9 cellular contexts compared by ENCODE assay signal in genomic region chr4:48033825-48034413, GRCh38. TPM values are rescaled to one million over a fixed set of nuclear protein-coding genes. Genes with fewer than 3 reads are reported as not detected.
DNase-seq lines count a peak whose midpoint lies in the region; ATAC-seq and TF ChIP-seq lines count a peak whose summit lies in the region.
"Had no signal": no experiment of that assay in that cellular context is flagged by ENCODE, and none has a peak within 500 bp of the region (broad histone marks: within the 10 kb centered on the region; RNA-seq: fewer than 3 reads in every experiment).

No MANE protein-coding gene starts in this region.

- H3K4me1 ChIP-seq in Panc1 (ENCODE audit: control insufficient read depth, insufficient read depth, low read length), result no peaks in the 10 kb centered on the region

- H3K27ac ChIP-seq in Panc1 (ENCODE audit: low read length), result no peak overlapping the region

- H3K27me3 Mint-ChIP-seq in activated naive CD4-positive, alpha-beta T cell treated with anti-CD3 and anti-CD28 coated beads, Interleukin-2, amount 10 ng/mL, durations not matched to agents 7 days and 5 days, result no peaks in the 10 kb centered on the region

- CTCF ChIA-PET in HEK293T (lab: Yijun Ruan, JAX), result interaction anchor here (0.8 to 1.2 kb wide), 3 partner anchors 9 to 15 kb away, joined by 3 read pairs; no protein-coding TSS in a partner anchor
- CTCF ChIA-PET in Panc1 (lab: Charles Lee), result no interaction called here
- CTCF ChIA-PET in activated naive CD4-positive, alpha-beta T cell treated with anti-CD3 and anti-CD28 coated beads, Interleukin-2, amount 10 ng/mL, durations not matched to agents 7 days and 5 days (lab: Charles Lee), result interaction anchor here (0.7 to 5.7 kb wide), 20 partner anchors 11 to 517 kb away, joined by 3 to 54 read pairs (median 4); partner anchors contain the start of gene CNGA1

- H3K27ac Mint-ChIP-seq in activated naive CD4-positive, alpha-beta T cell treated with anti-CD3 and anti-CD28 coated beads, Interleukin-2, amount 10 ng/mL, durations not matched to agents 7 days and 5 days, result no peak overlapping the region

- TF ChIP-seq CTCF in Panc1 (IDR thresholded peaks at IDR 0.05), result peak; percentile 47; the same call in 1 of the 2 replicates

- no peak overlapping the region for H3K4me3 Mint-ChIP-seq in activated naive CD4-positive, alpha-beta T cell treated with anti-CD3 and anti-CD28 coated beads, Interleukin-2, amount 10 ng/mL, durations not matched to agents 7 days and 5 days

- ATAC-seq in Panc1, result no peak

- no peaks in the 10 kb centered on the region for H3K36me3 Mint-ChIP-seq in activated naive CD4-positive, alpha-beta T cell treated with anti-CD3 and anti-CD28 coated beads, Interleukin-2, amount 10 ng/mL, durations not matched to agents 7 days and 5 days

- POLR2A ChIA-PET in HEK293T (lab: Yijun Ruan, JAX), result no interaction called here
- POLR2A ChIA-PET in Panc1 (lab: Charles Lee), result no interaction called here

- H3K4me1 Mint-ChIP-seq in activated naive CD4-positive, alpha-beta T cell treated with anti-CD3 and anti-CD28 coated beads, Interleukin-2, amount 10 ng/mL, durations not matched to agents 7 days and 5 days, result peaks cover 13% of the 10 kb centered on the region

- intact Hi-C loops in Panc1 (cut with micrococcal nuclease; ENCODE audit: unreplicated experiment), result no loop called here

- H3K4me3 ChIP-seq in Panc1 (ENCODE audit: low read depth in 2 of 2, low read length in 2 of 2), result no peak overlapping the region

- no TSS peak for BruUV-seq in Panc1 (replicated peaks; lab: Mats Ljungman, UMichigan)

- no peaks in the 10 kb centered on the region for H3K9me3 Mint-ChIP-seq in activated naive CD4-positive, alpha-beta T cell treated with anti-CD3 and anti-CD28 coated beads, Interleukin-2, amount 10 ng/mL, durations not matched to agents 7 days and 5 days

- in situ Hi-C loops in Panc1 (cut with HindIII; ENCODE audit: low pct_unique_long_range_greater_than_20kb, low sequenced_read_pairs), result no loop called here

- no peaks in the 10 kb centered on the region for H3K27me3 ChIP-seq in Panc1 (ENCODE audit: control insufficient read depth, insufficient read depth, low read length)

- no peaks in the 10 kb centered on the region for H3K9me3 ChIP-seq in Panc1 (ENCODE audit: control insufficient read depth, insufficient read depth, low read depth, low read length)

- no peaks in the 10 kb centered on the region for H3K36me3 ChIP-seq in Panc1 (ENCODE audit: control insufficient read depth, insufficient read depth, low read length)

- peak; percentile 34 for DNase-seq in EL
- DNase-seq in HEK293T (ENCODE audit: extremely low spot score), result peak; percentile 12
- no peak for DNase-seq in Panc1 (ENCODE audit: low read depth, low spot score)
- peak; percentile 75 for DNase-seq in activated naive CD4-positive, alpha-beta T cell treated with anti-CD3 and anti-CD28 coated beads, Interleukin-2, amount 10 ng/mL, durations not matched to agents 7 days and 5 days
- DNase-seq in left kidney (ENCODE audit: low read depth, low spot score), result peak; percentile 27
- DNase-seq in stimulated activated naive CD4-positive, alpha-beta T cell treated with Interleukin-2 at 50 U/mL for 16 hours (lab: John Stamatoyannopoulos, UW), result peak; percentile 52
- no peak for DNase-seq in cortex of kidney (lab: John Stamatoyannopoulos, UW)
- DNase-seq in NCI-H1694 treated with DMSO at 0.1 percent for 48 hours (lab: John Stamatoyannopoulos, UW), result no peak

TF ChIP-seq in HEK293T, 16 proteins besides CTCF, POLR2A, EP300 and RAD21:
- TF ChIP-seq LEF1 (IDR thresholded peaks at IDR 0.05; ENCODE audit: borderline replicate concordance) (no peak), FOXA1 (IDR thresholded peaks at IDR 0.05) (no peak), ELF4 (IDR thresholded peaks at IDR 0.05) (no peak), ARNT (IDR thresholded peaks at IDR 0.05) (no peak), FOXM1 (IDR thresholded peaks at IDR 0.05; ENCODE audit: borderline replicate concordance) (no peak)
- TF ChIP-seq, protein P1, sequence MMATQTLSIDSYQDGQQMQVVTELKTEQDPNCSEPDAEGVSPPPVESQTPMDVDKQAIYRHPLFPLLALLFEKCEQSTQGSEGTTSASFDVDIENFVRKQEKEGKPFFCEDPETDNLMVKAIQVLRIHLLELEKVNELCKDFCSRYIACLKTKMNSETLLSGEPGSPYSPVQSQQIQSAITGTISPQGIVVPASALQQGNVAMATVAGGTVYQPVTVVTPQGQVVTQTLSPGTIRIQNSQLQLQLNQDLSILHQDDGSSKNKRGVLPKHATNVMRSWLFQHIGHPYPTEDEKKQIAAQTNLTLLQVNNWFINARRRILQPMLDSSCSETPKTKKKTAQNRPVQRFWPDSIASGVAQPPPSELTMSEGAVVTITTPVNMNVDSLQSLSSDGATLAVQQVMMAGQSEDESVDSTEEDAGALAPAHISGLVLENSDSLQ (IDR thresholded peaks at IDR 0.05), result peak; percentile 65

RNA-seq across cellular contexts. Expression of gene NIPAL1, which starts 17.3 kb away (rescaled TPM):
- 0.82 TPM for total RNA-seq in Panc1 (2021; ENCODE audit: unreplicated experiment)
- 0.46 TPM for polyA plus RNA-seq in Panc1 (2012; ENCODE audit: insufficient read length)

RNA-seq across cellular contexts. Expression of gene CNGA1, which starts 17.4 kb away (rescaled TPM):
- total RNA-seq in Panc1 (2021; ENCODE audit: unreplicated experiment), result 0.23 TPM
- not detected for polyA plus RNA-seq in Panc1 (2012; ENCODE audit: insufficient read length)
- total RNA-seq: T-helper 1 cell treated with Interleukin-12 subunit alpha and Interleukin-12 subunit beta and Interleukin-4 antibody, amounts not matched to agents 30 ng/mL and 1 ng/mL, for 36 hours had no signal

Comparison
In these comparisons a context has a peak if more than half of its experiments do, and no peak if none do; other contexts are left out.
1. DNase-seq: peak in EL (single experiment), HEK293T (single experiment), activated naive CD4-positive, alpha-beta T cell treated with anti-CD3 and anti-CD28 coated beads, Interleukin-2, amount 10 ng/mL, durations not matched to agents 7 days and 5 days (single experiment), left kidney (single experiment) and stimulated activated naive CD4-positive, alpha-beta T cell treated with Interleukin-2 at 50 U/mL for 16 hours (single experiment); none in Panc1 (single experiment), cortex of kidney (single experiment) and NCI-H1694 treated with DMSO at 0.1 percent for 48 hours (single experiment).